Comparison of ENCODE assay signal across 8 cellular contexts in genomic region chr7:148932-149855, GRCh38. TPM values are rescaled to one million over a fixed set of nuclear protein-coding genes. Genes with fewer than 3 reads are reported as not detected.
A peak's percentile ranks its signal among the peaks of the same experiment; 100 is the strongest.
DNase-seq lines count a peak whose midpoint lies in the region; ATAC-seq and TF ChIP-seq lines count a peak whose summit lies in the region.

No MANE protein-coding gene starts in this region.

- peaks cover 10% of the 10 kb centered on the region for H3K36me3 Mint-ChIP-seq in T-helper 2 cell treated with Interferon-gamma antibody and Interleukin-4, amounts not matched to agents 5 μg/mL and 100 μg/mL, for 36 hours (ENCODE audit: low read depth)

- H3K27ac Mint-ChIP-seq in T-helper 2 cell treated with Interferon-gamma antibody and Interleukin-4, amounts not matched to agents 5 μg/mL and 100 μg/mL, for 36 hours: peak overlapping the region; percentile 100

- H3K27me3 Mint-ChIP-seq in T-helper 2 cell treated with Interferon-gamma antibody and Interleukin-4, amounts not matched to agents 5 μg/mL and 100 μg/mL, for 36 hours (ENCODE audit: low read depth): peaks cover 4% of the 10 kb centered on the region

- H3K4me1 ChIP-seq in ascending aorta (peaks cover 0 to 7% of the 10 kb centered on the region in 2 donors), right cardiac atrium (ENCODE audit: control insufficient read depth, insufficient read depth, low read length) (peaks cover 4% of the 10 kb centered on the region), uterus (no peaks in the 10 kb centered on the region)

- no peaks in the 10 kb centered on the region for H3K9me3 Mint-ChIP-seq in T-helper 2 cell treated with Interferon-gamma antibody and Interleukin-4, amounts not matched to agents 5 μg/mL and 100 μg/mL, for 36 hours

- TF ChIP-seq CTCF in ascending aorta (IDR thresholded peaks at IDR 0.05) (no peak), uterus (IDR thresholded peaks at IDR 0.05) (peak in 3 of 4 experiments; percentile 8 to 44 (median 33))

- H3K36me3 ChIP-seq in ascending aorta: no peaks in the 10 kb centered on the region
- no peaks in the 10 kb centered on the region for H3K36me3 ChIP-seq in uterus

- H3K27me3 ChIP-seq in ascending aorta: no peaks in the 10 kb centered on the region
- H3K27me3 ChIP-seq in right cardiac atrium (ENCODE audit: control insufficient read depth, insufficient read depth): no peaks in the 10 kb centered on the region
- no peaks in the 10 kb centered on the region for H3K27me3 ChIP-seq in uterus

- WGBS in right cardiac atrium: 1% methylated on average over 78 of the region's 78 CpGs

- peak overlapping the region; percentile 60 to 67 for H3K4me3 ChIP-seq in ascending aorta
- peak overlapping the region; percentile 68 for H3K4me3 ChIP-seq in right cardiac atrium (ENCODE audit: low read length)
- peak overlapping the region; percentile 36 to 67 for H3K4me3 ChIP-seq in uterus

- H3K4me3 Mint-ChIP-seq in T-helper 2 cell treated with Interferon-gamma antibody and Interleukin-4, amounts not matched to agents 5 μg/mL and 100 μg/mL, for 36 hours: peak overlapping the region; percentile 96

- ATAC-seq in GM18502 (IDR thresholded peaks at IDR 0.05; ENCODE audit: poor library complexity, unreplicated experiment): peak; percentile 97
- ATAC-seq in HG02938 (IDR thresholded peaks at IDR 0.05; ENCODE audit: unreplicated experiment): peak; percentile 98
- peak; percentile 97 to 98 for ATAC-seq in right cardiac atrium

- H3K9me3 ChIP-seq in ascending aorta (no peaks in the 10 kb centered on the region), right cardiac atrium (ENCODE audit: control insufficient read depth, low read length) (no peaks in the 10 kb centered on the region), uterus (no peaks in the 10 kb centered on the region)

- H3K27ac ChIP-seq in ascending aorta (peak overlapping the region; percentile 90 to 97), right cardiac atrium (ENCODE audit: low read length) (peak overlapping the region; percentile 94), uterus (peak overlapping the region; percentile 86 to 94)

- peak; percentile 80 to 86 for TF ChIP-seq POLR2A in uterus (IDR thresholded peaks at IDR 0.05)

- intact Hi-C loops in ascending aorta (cut with DNase I) (loop anchor here (1.0 to 5.0 kb wide), 4 partner anchors 20 to 453 kb away; no protein-coding TSS in a partner anchor), right cardiac atrium (cut with DNase I) (no loop called here), uterus (cut with DNase I; ENCODE audit: low total_unique reads) (no loop called here)

- H3K4me1 Mint-ChIP-seq in T-helper 2 cell treated with Interferon-gamma antibody and Interleukin-4, amounts not matched to agents 5 μg/mL and 100 μg/mL, for 36 hours (ENCODE audit: low read depth): peaks cover 12% of the 10 kb centered on the region

- DNase-seq in NCI-H1694 treated with DMSO at 0.1 percent for 48 hours (lab: John Stamatoyannopoulos, UW): peak; percentile 99
- peak; percentile 99 for DNase-seq in T-helper 2 cell treated with Interferon-gamma antibody and Interleukin-4, amounts not matched to agents 5 μg/mL and 100 μg/mL, for 36 hours (ENCODE audit: low spot score)
- peak; percentile 96 to 99 for DNase-seq in ascending aorta (ENCODE audit: low spot score in 2 of 2)
- peak; percentile 97 to 99 (median 99) for DNase-seq in right cardiac atrium
- DNase-seq in pulmonary artery endothelial cell (ENCODE audit: low read depth, low spot score): peak; percentile 95
- DNase-seq in uterus: peak; percentile 97 to 99

RNA-seq across cellular contexts. Expression of gene FAM20C, which starts 43.2 kb away (rescaled TPM):
- total RNA-seq in ascending aorta (90.8 TPM), right cardiac atrium (10 to 100 TPM; 25.3 to 46.3 (median 33.9) TPM), pulmonary artery endothelial cell (11.6 and 13.3 TPM in 2 replicates), uterus (10 to 100 TPM in 3 of 4 donors, 1 to 10 TPM in 1; 3.8 to 28.8 (median 16.4) TPM)
- polyA plus RNA-seq in right cardiac atrium: 17.6 TPM

Comparison
In these comparisons a context has a peak if more than half of its experiments do, and no peak if none do; other contexts are left out.
1. Peak in every context shown above with its lines: DNase-seq, ATAC-seq, H3K4me3 ChIP-seq and H3K27ac ChIP-seq.
2. CTCF ChIP-seq: peak in uterus (3 of 4); none in ascending aorta (0 of 3).